8 cellular contexts compared by ENCODE assay signal in genomic region chr1:184051138-184051484, GRCh38. TPM values are rescaled to one million over a fixed set of nuclear protein-coding genes. Genes with fewer than 3 reads are reported as not detected.
A peak's percentile ranks its signal among the peaks of the same experiment; 100 is the strongest.
DNase-seq lines count a peak whose midpoint lies in the region; ATAC-seq, FAIRE-seq and TF ChIP-seq lines count a peak whose summit lies in the region.

No MANE protein-coding gene starts in this region.

- CTCF ChIA-PET in BJ (lab: Yijun Ruan, JAX) (interaction anchor here (0.6 to 0.9 kb wide), 2 partner anchors 8 to 135 kb away, joined by 3 read pairs; no protein-coding TSS in a partner anchor), HepG2 (lab: Yijun Ruan, JAX; ENCODE audit: low intra/inter-chr PET ratio, low total read pairs) (no interaction called here)

- POLR2A ChIA-PET in BJ (lab: Charles Lee) (interaction anchor here (0.6 to 0.7 kb wide), 2 partner anchors 98 to 136 kb away, joined by 3 read pairs; no protein-coding TSS in a partner anchor), HepG2 (lab: Yijun Ruan, JAX) (interaction anchor here (0.8 to 2.4 kb wide), 15 partner anchors 9 to 1266 kb away, joined by 3 to 17 read pairs (median 4); partner anchors contain the start of genes COLGALT2, EDEM3 and IVNS1ABP)

- no peak for TF ChIP-seq POLR2A in HepG2 (IDR thresholded peaks at IDR 0.05; ENCODE audit: insufficient read depth in 1 of 2, low read depth in 2 of 2, low read length in 2 of 2)

- peak overlapping the region; percentile 98 for H2AFZ ChIP-seq in HepG2 (ENCODE audit: low read length)

- TF ChIP-seq EP300 in HepG2 (IDR thresholded peaks at IDR 0.05; ENCODE audit: low read depth in 2 of 2, low read length in 2 of 2) = no peak
- no peak for TF ChIP-seq EP300 in HepG2 (CRISPR knock-in tag; IDR thresholded peaks at IDR 0.05; ENCODE audit: borderline replicate concordance)

- 1% methylated on average over 6 of the region's 6 CpGs for WGBS in HepG2 (ENCODE audit: low lambda C conversion rate)

- no peaks in the 10 kb centered on the region for H4K20me1 ChIP-seq in HepG2 (ENCODE audit: insufficient read depth, low read length)

- H3K4me1 ChIP-seq in HepG2 (ENCODE audit: insufficient read depth, low read length) = peaks cover 28% of the 10 kb centered on the region
- H3K4me1 ChIP-seq in tibial artery = peaks cover 0 to 22% (median 15%) of the 10 kb centered on the region in 4 donors

- peak overlapping the region; percentile 81 for H3K4me2 ChIP-seq in HepG2 (ENCODE audit: low read depth, low read length)

- peaks cover 16% of the 10 kb centered on the region for H3K79me2 ChIP-seq in HepG2 (ENCODE audit: insufficient read depth, low read length)

- TF ChIP-seq RAD21 in HepG2 (CRISPR knock-in tag; IDR thresholded peaks at IDR 0.05) = no peak

- H3K9ac ChIP-seq in HepG2 (ENCODE audit: insufficient read depth, low read depth, low read length) = peak overlapping the region; percentile 92

- in situ Hi-C loops in astrocyte of the cerebellum (cut with HindIII; ENCODE audit: low sequenced_read_pairs) = no loop called here
- in situ Hi-C loops in HepG2 (cut with HindIII; ENCODE audit: extremely low pct_ligation_motif_present, low pct_unique_long_range_greater_than_20kb) = no loop called here

- TSS peak; percentile 85 for BruUV-seq in HepG2 (replicated peaks; lab: Mats Ljungman, UMichigan)

- TF ChIP-seq CTCF in BJ (IDR thresholded peaks at IDR 0.05; ENCODE audit: insufficient read depth, low read depth, low read length) = no peak
- no peak for TF ChIP-seq CTCF in astrocyte of the cerebellum (IDR thresholded peaks at IDR 0.05; ENCODE audit: low read depth, low read length, missing control alignments)
- no peak for TF ChIP-seq CTCF in HepG2 (CRISPR knock-in tag; IDR thresholded peaks at IDR 0.05)
- no peak for TF ChIP-seq CTCF in tibial artery (IDR thresholded peaks at IDR 0.05)

- peak overlapping the region; percentile 94 for H3K27ac ChIP-seq in HepG2 (ENCODE audit: extremely low read length, insufficient read depth, low read length)
- H3K27ac ChIP-seq in tibial artery = peak overlapping the region; percentile 81 to 89

- no peak for DNase-seq in BJ (ENCODE audit: low read depth)
- DNase-seq in astrocyte of the cerebellum (ENCODE audit: low read depth) = no peak
- no peak for DNase-seq in HepG2 (ENCODE audit: low spot score)
- DNase-seq in tibial artery = no peak
- DNase-seq in SHP77 (lab: John Stamatoyannopoulos, UW) = no peak

- ATAC-seq in HG03135 (IDR thresholded peaks at IDR 0.05; ENCODE audit: unreplicated experiment) (peak; percentile 24), HepG2 (peak; percentile 50), HG03432 (IDR thresholded peaks at IDR 0.05; ENCODE audit: unreplicated experiment) (no peak), HG02885 (IDR thresholded peaks at IDR 0.05; ENCODE audit: poor library complexity, unreplicated experiment) (no peak)

- H3K36me3 ChIP-seq in BJ (ENCODE audit: control insufficient read depth, insufficient read depth, low read length) (no peaks in the 10 kb centered on the region), HepG2 (replicated peaks in 1 of 2; ENCODE audit: control insufficient read depth in 1 of 2, insufficient read depth in 2 of 2, low read length in 2 of 2) (peaks cover 2 to 10% of the 10 kb centered on the region in 2 experiments; a peak in 4 of 5 replicates), tibial artery (peaks cover 0 to 7% (median 6%) of the 10 kb centered on the region in 3 donors)

- H3K27me3 ChIP-seq in BJ (ENCODE audit: control insufficient read depth, insufficient read depth, low read length) (no peaks in the 10 kb centered on the region), HepG2 (ENCODE audit: control insufficient read depth in 1 of 2, insufficient read depth in 2 of 2, low read length in 2 of 2) (no peaks in the 10 kb centered on the region; a peak in 1 of 5 replicates), tibial artery (no peaks in the 10 kb centered on the region)

- H3K4me3 ChIP-seq in BJ (ENCODE audit: low read depth, low read length) (peak overlapping the region; percentile 67), astrocyte of the cerebellum (ENCODE audit: low read depth, low read length) (peak overlapping the region; percentile 79), HepG2 (replicated peaks in 1 of 3; ENCODE audit: insufficient read depth in 1 of 3, low read depth in 2 of 3, low read length in 3 of 3) (peak overlapping the region; percentile 80 to 96 (median 85)), tibial artery (peak overlapping the region; percentile 87 to 96)

- H3K9me3 ChIP-seq in HepG2 (ENCODE audit: low read length) = no peaks in the 10 kb centered on the region
- H3K9me3 ChIP-seq in tibial artery = no peaks in the 10 kb centered on the region

- intact Hi-C loops in HepG2 (cut with micrococcal nuclease; ENCODE audit: unreplicated experiment) = loop anchor here (2.0 to 5.0 kb wide), 2 partner anchors 54 to 580 kb away; no protein-coding TSS in a partner anchor
- intact Hi-C loops in tibial artery (cut with DNase I; ENCODE audit: low total_unique reads) = no loop called here

- FAIRE-seq in HepG2 (lab: Jason Lieb, UNC) = no peak

TF ChIP-seq in HepG2, 621 proteins besides CTCF, POLR2A, EP300 and RAD21 (continues in another document):
- TF ChIP-seq RNF2 (conservative IDR thresholded peaks at IDR 0.05; ENCODE audit: low read depth) (no peak), ZNF747 (CRISPR knock-in tag; IDR thresholded peaks at IDR 0.05; ENCODE audit: borderline replicate concordance) (peak; percentile 59; the same call in 1 of the 2 replicates)

RNA-seq across cellular contexts. Expression of gene TSEN15, which starts 0.4 kb away (rescaled TPM):
- polyA plus RNA-seq in BJ (2011; rRNA removed) (39.4 and 65.5 TPM in 2 replicates), HepG2 (2011; rRNA removed) (17.3 and 25.6 TPM in 2 replicates)
- 41.5 and 42.5 TPM in 2 replicates for polyA minus RNA-seq in BJ (2011; rRNA and poly(A)+ RNA removed)
- 35.8 and 44.3 TPM in 2 replicates for total RNA-seq in HepG2 (2016; rRNA removed; fragmentation: Illumina TruSeq; extraction: Trizol)
- total RNA-seq in HepG2 (2016; cell fraction: cytosol; rRNA removed; fragmentation: Illumina TruSeq; extraction: Trizol; ENCODE audit: low read depth) = 6.4 and 7.5 TPM in 2 replicates
- 36.8 and 49.9 TPM in 2 replicates for total RNA-seq in HepG2 (2016; cell fraction: insoluble cytoplasmic fraction; rRNA removed; fragmentation: Illumina TruSeq; extraction: Trizol)
- 22.1 and 23.2 TPM in 2 replicates for total RNA-seq in HepG2 (2016; cell fraction: membrane; rRNA removed; fragmentation: Illumina TruSeq; extraction: Trizol)
- 36.7 and 39.0 TPM in 2 replicates for total RNA-seq in HepG2 (2016; cell fraction: nucleus; rRNA removed; fragmentation: Illumina TruSeq; extraction: Trizol)
- 14.6 and 16.8 TPM in 2 replicates for polyA plus RNA-seq in HepG2 (2011; cell fraction: cytosol; rRNA removed)
- 13.5 and 15.7 TPM in 2 replicates for polyA plus RNA-seq in HepG2 (2011; cell fraction: nucleus; rRNA removed)
- 16.8 and 18.5 TPM in 2 replicates for polyA plus RNA-seq in HepG2 (2012)
- polyA plus RNA-seq in HepG2 (2016; cell fraction: cytosol; fragmentation: Illumina TruSeq; extraction: Trizol; ENCODE audit: low read depth) = 8.7 and 10.5 TPM in 2 replicates
- polyA plus RNA-seq in HepG2 (2016; cell fraction: insoluble cytoplasmic fraction; fragmentation: Illumina TruSeq; extraction: Trizol; ENCODE audit: low read depth) = 48.1 and 51.6 TPM in 2 replicates
- 21.2 and 22.4 TPM in 2 replicates for polyA plus RNA-seq in HepG2 (2016; cell fraction: membrane; fragmentation: Illumina TruSeq; extraction: Trizol; ENCODE audit: low read depth)
- polyA plus RNA-seq in HepG2 (2016; cell fraction: nucleus; fragmentation: Illumina TruSeq; extraction: Trizol; ENCODE audit: insufficient read depth, low read depth) = 45.6 and 47.3 TPM in 2 replicates
- polyA minus RNA-seq in HepG2 (2011; rRNA and poly(A)+ RNA removed; ENCODE audit: low replicate concordance) = 28.6 and 45.4 TPM in 2 replicates
- 16.8 and 22.4 TPM in 2 replicates for polyA minus RNA-seq in HepG2 (2011; cell fraction: cytosol; rRNA and poly(A)+ RNA removed)
- polyA minus RNA-seq in HepG2 (2011; cell fraction: nucleus; rRNA and poly(A)+ RNA removed) = 74.5 and 82.7 TPM in 2 replicates

RNA-seq across cellular contexts. Expression of gene COLGALT2, which starts 13.6 kb away (rescaled TPM):
- polyA plus RNA-seq in BJ (2011; rRNA removed) (1.3 TPM in 2 replicates), HepG2 (2011; rRNA removed) (2.4 and 3.3 TPM in 2 replicates)
- polyA minus RNA-seq in BJ (2011; rRNA and poly(A)+ RNA removed) = 0.87 and 0.95 TPM in 2 replicates
- total RNA-seq in HepG2 (2016; rRNA removed; fragmentation: Illumina TruSeq; extraction: Trizol) = 3.4 and 6.2 TPM in 2 replicates
- 0.44 and 0.81 TPM in 2 replicates for total RNA-seq in HepG2 (2016; cell fraction: cytosol; rRNA removed; fragmentation: Illumina TruSeq; extraction: Trizol; ENCODE audit: low read depth)
- 3.4 and 6.0 TPM in 2 replicates for total RNA-seq in HepG2 (2016; cell fraction: insoluble cytoplasmic fraction; rRNA removed; fragmentation: Illumina TruSeq; extraction: Trizol)
- 2.0 and 2.2 TPM in 2 replicates for total RNA-seq in HepG2 (2016; cell fraction: membrane; rRNA removed; fragmentation: Illumina TruSeq; extraction: Trizol)
- total RNA-seq in HepG2 (2016; cell fraction: nucleus; rRNA removed; fragmentation: Illumina TruSeq; extraction: Trizol) = 9.4 and 12.5 TPM in 2 replicates
- 2.5 and 3.3 TPM in 2 replicates for polyA plus RNA-seq in HepG2 (2011; cell fraction: cytosol; rRNA removed)
- polyA plus RNA-seq in HepG2 (2011; cell fraction: nucleus; rRNA removed) = 4.9 and 8.5 TPM in 2 replicates
- 0.56 and 1.7 TPM in 2 replicates for polyA plus RNA-seq in HepG2 (2012)
- 0.26 and 0.44 TPM in 2 replicates for polyA plus RNA-seq in HepG2 (2016; cell fraction: cytosol; fragmentation: Illumina TruSeq; extraction: Trizol; ENCODE audit: low read depth)
- polyA plus RNA-seq in HepG2 (2016; cell fraction: insoluble cytoplasmic fraction; fragmentation: Illumina TruSeq; extraction: Trizol; ENCODE audit: low read depth) = 3.1 and 3.2 TPM in 2 replicates
- 0.97 and 1.1 TPM in 2 replicates for polyA plus RNA-seq in HepG2 (2016; cell fraction: membrane; fragmentation: Illumina TruSeq; extraction: Trizol; ENCODE audit: low read depth)
- polyA plus RNA-seq in HepG2 (2016; cell fraction: nucleus; fragmentation: Illumina TruSeq; extraction: Trizol; ENCODE audit: insufficient read depth, low read depth) = 11.0 and 13.1 TPM in 2 replicates
- polyA minus RNA-seq in HepG2 (2011; rRNA and poly(A)+ RNA removed; ENCODE audit: low replicate concordance) = 4.2 TPM in 1 of 2 replicates, not detected in the other
- polyA minus RNA-seq in HepG2 (2011; cell fraction: cytosol; rRNA and poly(A)+ RNA removed) = 2.5 and 3.3 TPM in 2 replicates
- polyA minus RNA-seq in HepG2 (2011; cell fraction: nucleus; rRNA and poly(A)+ RNA removed) = 7.1 and 11.3 TPM in 2 replicates

Comparison
In these comparisons a context has a peak if more than half of its experiments do, and no peak if none do; other contexts are left out.
1. ATAC-seq: peak in HG03135 (single experiment) and HepG2 (single experiment); none in HG03432 (single experiment) and HG02885 (single experiment).
2. Peak in every context shown above with its lines, with median percentiles within 50 percentile points of each other: H3K4me3 ChIP-seq.